27 cellular contexts compared by ENCODE assay signal in the genomic region with DNA sequence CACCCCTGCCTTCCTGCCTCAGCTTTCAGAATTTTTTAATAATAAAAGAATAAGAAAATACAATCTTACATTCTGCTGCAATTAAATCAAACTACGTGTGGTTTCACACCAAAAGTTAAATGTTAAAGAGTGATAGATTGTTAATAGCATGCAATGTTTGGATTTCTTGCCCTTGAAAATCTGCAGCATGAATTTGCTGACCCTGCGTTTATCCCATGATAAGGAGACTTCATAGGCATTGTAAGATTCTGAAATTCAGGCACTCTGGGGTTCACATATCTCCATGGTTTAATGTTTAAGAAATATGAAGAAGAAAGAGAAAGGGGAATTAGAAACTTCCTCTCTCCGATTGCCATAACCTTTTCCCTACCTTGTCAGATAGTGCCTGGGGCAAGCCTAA.
"Had no signal": no experiment of that assay in that cellular context is flagged by ENCODE, and none has a peak within 500 bp of the region (broad histone marks: within the 10 kb centered on the region; RNA-seq: fewer than 3 reads in every experiment).

No MANE protein-coding gene starts in this region.

- ATAC-seq: left colon; left lung; lower lobe of right lung; naive thymus-derived CD8-positive, alpha-beta T cell; pancreas; right cardiac atrium; stimulated activated effector memory CD8-positive, alpha-beta T cell treated with anti-CD3 and anti-CD28 coated beads, Interleukin-12 subunit alpha, Interleukin-12 subunit beta, amount 100 ng/mL, for 72 hours; upper lobe of right lung had no signal

- H3K4me3 ChIP-seq: left lung, lower lobe of right lung, pancreas, prostate gland, sigmoid colon, spleen, suprapubic skin, thoracic aorta, tibial artery, upper lobe of right lung had no signal

- DNase-seq: hypothalamus; immature natural killer cell; kidney; left colon; left lung; lower lobe of right lung; mammary epithelial cell; mesenchymal stem cell; naive thymus-derived CD8-positive, alpha-beta T cell; nucleus accumbens; pancreas; posterior cingulate gyrus; retina; right cardiac atrium; sigmoid colon; small intestine; spleen; stimulated activated CD4-positive, alpha-beta T cell treated with anti-CD3 and anti-CD28 coated beads, Interleukin-4, amount 100 ng/mL, for 24 hours; stimulated activated naive CD4-positive, alpha-beta T cell; tibial artery; upper lobe of right lung had no signal

- H3K27me3 ChIP-seq: left lung, pancreas, sigmoid colon, spleen, suprapubic skin, tibial artery, upper lobe of right lung had no signal

- H3K9me3 ChIP-seq: left lung, lower lobe of right lung, pancreas, prostate gland, sigmoid colon, spleen, suprapubic skin, thoracic aorta, tibial artery, upper lobe of right lung had no signal

- H3K36me3 ChIP-seq: left lung, lower lobe of right lung, pancreas, prostate gland, sigmoid colon, spleen, suprapubic skin, thoracic aorta, tibial artery, upper lobe of right lung had no signal

- H3K27ac ChIP-seq: left lung, lower lobe of right lung, pancreas, prostate gland, sigmoid colon, spleen, suprapubic skin, thoracic aorta, tibial artery, upper lobe of right lung had no signal

- H3K4me1 ChIP-seq: left lung, lower lobe of right lung, pancreas, prostate gland, sigmoid colon, spleen, suprapubic skin, tibial artery, upper lobe of right lung had no signal

- FAIRE-seq: islet of Langerhans, kidney, pancreas, small intestine, urothelium cell line had no signal
